8 cellular contexts compared by ENCODE assay signal in genomic region chr19:33905937-33906577, GRCh38.
A peak's percentile ranks its signal among the peaks of the same experiment; 100 is the strongest.
DNase-seq lines count a peak whose midpoint lies in the region; ATAC-seq, FAIRE-seq and TF ChIP-seq lines count a peak whose summit lies in the region.

No MANE protein-coding gene starts in this region.

- peak; percentile 10 for DNase-seq in stimulated activated CD4-positive, alpha-beta T cell treated with anti-CD3 and anti-CD28 coated beads, Interleukin-4, amount 100 ng/mL, for 1 hour
- no peak for DNase-seq in stimulated activated CD4-positive, alpha-beta T cell treated with anti-CD3 and anti-CD28 coated beads, Interleukin-2, amount 100 ng/mL, for 48 hours
- peak; percentile 22 for DNase-seq in endothelial cell of umbilical vein (ENCODE audit: low read depth, low spot score)
- DNase-seq in DMS114 treated with DMSO at 0.1 percent for 48 hours (lab: John Stamatoyannopoulos, UW; ENCODE audit: unreplicated experiment): no peak
- DNase-seq in glomerular visceral epithelial cell (ENCODE audit: extremely low spot score): no peak
- no peak for DNase-seq in stimulated activated CD4-positive, alpha-beta T cell treated with anti-CD3 and anti-CD28 coated beads, Interleukin-12 subunit alpha, Interleukin-12 subunit beta, amount 100 ng/mL, for 4 hours

- peak overlapping the region; percentile 78 for H2AFZ ChIP-seq in endothelial cell of umbilical vein (ENCODE audit: low read depth, low read length)

- H3K27me3 ChIP-seq in endothelial cell of umbilical vein (ENCODE audit: control insufficient read depth in 2 of 2, insufficient read depth in 2 of 2, low read length in 2 of 2): peaks cover 0 to 2% of the 10 kb centered on the region in 2 experiments

- peak overlapping the region; percentile 42 for H3K9ac ChIP-seq in endothelial cell of umbilical vein (replicated peaks; ENCODE audit: extremely low read depth, insufficient read depth, low read length)

- POLR2A ChIA-PET in endothelial cell of umbilical vein (lab: Charles Lee): interaction anchor here (0.6 to 1.2 kb wide), 3 partner anchors 104 to 111 kb away, joined by 3 to 4 read pairs (median 3); partner anchors contain the start of gene KCTD15

- TF ChIP-seq POLR2A in endothelial cell of umbilical vein (IDR thresholded peaks at IDR 0.05; ENCODE audit: low read depth, low read length): no peak

- no TSS peak for BruUV-seq in endothelial cell of umbilical vein (replicated peaks; lab: Mats Ljungman, UMichigan)

- no peak for ATAC-seq in GM18873 (IDR thresholded peaks at IDR 0.05; ENCODE audit: low FRiP score, unreplicated experiment)

- H3K4me3 ChIP-seq in endothelial cell of umbilical vein (replicated peaks in 1 of 3; ENCODE audit: insufficient read depth in 1 of 3, low read depth in 1 of 3, low read length in 3 of 3) (peak overlapping the region in 2 of 3 experiments; percentile 2 to 24), mesodermal cell (ENCODE audit: extremely low read depth, insufficient read depth, low read length, poor library complexity, severe bottlenecking) (peak overlapping the region; percentile 46)

- peak overlapping the region; percentile 53 for H3K4me2 ChIP-seq in endothelial cell of umbilical vein (ENCODE audit: insufficient read depth, low read length)

- H3K4me1 ChIP-seq in endothelial cell of umbilical vein (ENCODE audit: control insufficient read depth, extremely low read depth, insufficient read depth, low read length) (peaks cover 20% of the 10 kb centered on the region), mesodermal cell (ENCODE audit: control insufficient read depth, insufficient read depth, low read length, poor library complexity, severe bottlenecking) (no peaks in the 10 kb centered on the region)

- intact Hi-C loops in endothelial cell of umbilical vein (cut with micrococcal nuclease): loop anchor here (1.0 to 5.0 kb wide), 4 partner anchors 22 to 111 kb away; no protein-coding TSS in a partner anchor

- CTCF ChIA-PET in endothelial cell of umbilical vein (lab: Charles Lee): interaction anchor here (0.5 to 2.9 kb wide), 7 partner anchors 35 to 190 kb away, joined by 3 to 10 read pairs (median 3); no protein-coding TSS in a partner anchor

- H3K79me2 ChIP-seq in endothelial cell of umbilical vein (ENCODE audit: control insufficient read depth, insufficient read depth, low read length): no peaks in the 10 kb centered on the region

- WGBS in mesodermal cell (ENCODE audit: insufficient coverage in 2 of 2), 2 experiments: 0 to 1% methylated on average over 22 to 23 of the region's 60 CpGs

- no peaks in the 10 kb centered on the region for H3K9me3 ChIP-seq in endothelial cell of umbilical vein (replicated peaks; ENCODE audit: control insufficient read depth, insufficient read depth, low read length)
- peaks cover 3% of the 10 kb centered on the region for H3K9me3 ChIP-seq in mesodermal cell (ENCODE audit: control insufficient read depth, low read length)

- H3K9me1 ChIP-seq in endothelial cell of umbilical vein (replicated peaks; ENCODE audit: control insufficient read depth, extremely low read depth, insufficient read depth, low read length): no peaks in the 10 kb centered on the region

- H3K36me3 ChIP-seq in endothelial cell of umbilical vein (ENCODE audit: control insufficient read depth in 2 of 2, extremely low read depth in 1 of 2, insufficient read depth in 2 of 2, low read length in 2 of 2) (no peaks in the 10 kb centered on the region), mesodermal cell (ENCODE audit: control insufficient read depth, insufficient read depth, low read length) (no peaks in the 10 kb centered on the region)

- no peaks in the 10 kb centered on the region for H4K20me1 ChIP-seq in endothelial cell of umbilical vein (replicated peaks; ENCODE audit: control insufficient read depth, extremely low read depth, insufficient read depth, low read length)

- TF ChIP-seq CTCF in endothelial cell of umbilical vein (IDR thresholded peaks at IDR 0.05; ENCODE audit: extremely low read depth in 1 of 2, insufficient read depth in 1 of 2, low read depth in 1 of 2, low read length in 2 of 2): no peak

- H3K27ac ChIP-seq in endothelial cell of umbilical vein (ENCODE audit: insufficient read depth, low read depth, low read length) (peak overlapping the region; percentile 83), mesodermal cell (ENCODE audit: low read depth, low read length, severe bottlenecking) (peak overlapping the region; percentile 94)

- no peak for FAIRE-seq in endothelial cell of umbilical vein (lab: Jason Lieb, UNC)

- dilution Hi-C loops in endothelial cell of umbilical vein (cut with MboI; ENCODE audit: extremely low pct_ligation_motif_present, low sequenced_read_pairs): no loop called here

TF ChIP-seq in endothelial cell of umbilical vein, 7 proteins besides CTCF, POLR2A, EP300 and RAD21:
- TF ChIP-seq POLR2AphosphoS5 (IDR thresholded peaks at IDR 0.05; ENCODE audit: insufficient read depth, low read depth, low read length) (no peak), FOS (IDR thresholded peaks at IDR 0.05; ENCODE audit: borderline replicate concordance, insufficient read depth, low read length) (no peak)

Comparison
In these comparisons a context has a peak if more than half of its experiments do, and no peak if none do; other contexts are left out.
1. DNase-seq: peak in stimulated activated CD4-positive, alpha-beta T cell treated with anti-CD3 and anti-CD28 coated beads, Interleukin-4, amount 100 ng/mL, for 1 hour (single experiment) and endothelial cell of umbilical vein (single experiment); none in stimulated activated CD4-positive, alpha-beta T cell treated with anti-CD3 and anti-CD28 coated beads, Interleukin-2, amount 100 ng/mL, for 48 hours (0 of 2), DMS114 treated with DMSO at 0.1 percent for 48 hours (single experiment), glomerular visceral epithelial cell (single experiment) and stimulated activated CD4-positive, alpha-beta T cell treated with anti-CD3 and anti-CD28 coated beads, Interleukin-12 subunit alpha, Interleukin-12 subunit beta, amount 100 ng/mL, for 4 hours (single experiment).